17 cellular contexts compared by ENCODE assay signal in the genomic region with DNA sequence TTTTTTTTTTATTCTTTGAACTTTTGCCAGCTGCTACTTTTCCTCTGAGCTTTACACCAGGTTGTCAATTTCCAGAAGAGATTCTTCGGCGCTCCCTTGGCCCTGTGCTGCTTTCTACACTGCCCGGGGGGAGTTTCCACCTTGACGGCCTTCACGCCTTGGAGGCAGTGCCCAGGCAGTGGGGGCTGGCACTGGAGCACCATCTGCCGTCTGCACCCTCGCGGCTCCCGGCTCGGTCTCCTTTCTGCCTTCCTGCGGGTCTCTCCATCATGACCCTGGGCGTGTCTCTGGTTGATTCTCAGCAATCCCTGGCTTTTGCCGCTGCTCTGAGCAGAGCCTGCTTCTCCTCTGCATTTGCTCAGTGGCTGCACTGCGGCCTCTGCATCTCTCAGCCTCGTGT. TPM values are rescaled to one million over a fixed set of nuclear protein-coding genes. Genes with fewer than 3 reads are reported as not detected.
"Had no signal": no experiment of that assay in that cellular context is flagged by ENCODE, and none has a peak within 500 bp of the region (broad histone marks: within the 10 kb centered on the region; RNA-seq: fewer than 3 reads in every experiment).

No MANE protein-coding gene starts in this region.

- ATAC-seq: activated T-cell treated with anti-CD3 and anti-CD28 coated beads, Interleukin-2, amount 50 U/mL, for 4 hours; heart right ventricle had no signal

- DNase-seq: activated CD4-positive, alpha-beta T cell treated with anti-CD3 and anti-CD28 coated beads, Interleukin-2, amount 50 U/mL, for 48 hours; activated CD4-positive, CD25-positive, alpha-beta regulatory T cell; activated effector memory CD4-positive, alpha-beta T cell treated with anti-CD3 and anti-CD28 coated beads, Interleukin-2, amount 50 U/mL, for 16 hours; activated T-cell treated with anti-CD3 and anti-CD28 coated beads, Interleukin-2, amount 50 U/mL, for 4 hours; amygdala; effector memory CD4-positive, alpha-beta T cell; heart right ventricle; islet precursor cell; left lung; sigmoid colon; stimulated activated CD4-positive, alpha-beta T cell treated with anti-CD3 and anti-CD28 coated beads, Interleukin-2, amount 100 ng/mL, for 48 hours; upper lobe of right lung had no signal

RNA-seq across cellular contexts. Expression of a gene that starts 2.9 kb away (rescaled TPM):
- total RNA-seq: activated T-cell treated with anti-CD3 and anti-CD28 coated beads, Interleukin-2, amount 50 U/mL, for 4 hours; fibroblast of lung; frontal cortex; heart right ventricle; left lung; osteocyte; pulmonary artery endothelial cell; sigmoid colon; temporal lobe; upper lobe of right lung had no signal

RNA-seq across cellular contexts. Expression of a gene that starts 26.7 kb away (rescaled TPM):
- total RNA-seq: fibroblast of lung, frontal cortex, left lung, osteocyte, pulmonary artery endothelial cell, sigmoid colon, upper lobe of right lung had no signal
